ENCODE assay signal across 8 cellular contexts in genomic region chr3:57164217-57164605, GRCh38. TPM values are rescaled to one million over a fixed set of nuclear protein-coding genes. Genes with fewer than 3 reads are reported as not detected.
DNase-seq lines count a peak whose midpoint lies in the region; ATAC-seq and TF ChIP-seq lines count a peak whose summit lies in the region.

No MANE protein-coding gene starts in this region.

- no peaks in the 10 kb centered on the region for H3K36me3 Mint-ChIP-seq in stimulated activated memory B cell treated with anti-CD40 and anti-IgM and Interleukin-4, amounts not matched to agents 10 μg/mL and 1 μg/mL and 100 μg/mL, for 72 hours

- H3K4me3 Mint-ChIP-seq in stimulated activated memory B cell treated with anti-CD40 and anti-IgM and Interleukin-4, amounts not matched to agents 10 μg/mL and 1 μg/mL and 100 μg/mL, for 72 hours: peak overlapping the region; percentile 89

- peaks cover 84% of the 10 kb centered on the region for H3K27me3 Mint-ChIP-seq in stimulated activated memory B cell treated with anti-CD40 and anti-IgM and Interleukin-4, amounts not matched to agents 10 μg/mL and 1 μg/mL and 100 μg/mL, for 72 hours

- no peaks in the 10 kb centered on the region for H3K9me3 Mint-ChIP-seq in stimulated activated memory B cell treated with anti-CD40 and anti-IgM and Interleukin-4, amounts not matched to agents 10 μg/mL and 1 μg/mL and 100 μg/mL, for 72 hours

- ATAC-seq in Right ventricle myocardium inferior: peak; percentile 53
- no peak for ATAC-seq in stimulated activated memory B cell treated with anti-CD40 and anti-IgM and Interleukin-4, amounts not matched to agents 10 μg/mL and 1 μg/mL and 100 μg/mL, for 72 hours
- no peak for ATAC-seq in HG03095 (IDR thresholded peaks at IDR 0.05; ENCODE audit: unreplicated experiment)
- ATAC-seq in GM21447 (IDR thresholded peaks at IDR 0.05; ENCODE audit: unreplicated experiment): no peak

- in situ Hi-C loops in astrocyte of the cerebellum (cut with HindIII; ENCODE audit: low sequenced_read_pairs): no loop called here

- H3K4me1 Mint-ChIP-seq in stimulated activated memory B cell treated with anti-CD40 and anti-IgM and Interleukin-4, amounts not matched to agents 10 μg/mL and 1 μg/mL and 100 μg/mL, for 72 hours: peaks cover 19% of the 10 kb centered on the region

- DNase-seq in Right ventricle myocardium inferior (ENCODE audit: missing footprints): no peak
- DNase-seq in cardiac septum (ENCODE audit: low spot score): no peak
- no peak for DNase-seq in astrocyte of the cerebellum (ENCODE audit: low read depth)
- peak; percentile 29 for DNase-seq in kidney glomerular epithelial cell (lab: John Stamatoyannopoulos, UW)
- no peak for DNase-seq in DMS114 treated with DMSO at 0.1 percent for 48 hours (lab: John Stamatoyannopoulos, UW; ENCODE audit: unreplicated experiment)

- intact Hi-C loops in Right ventricle myocardium inferior (cut with DNase I) (loop anchor here (5.0 kb wide), 1 partner anchor 37 kb away; no protein-coding TSS in a partner anchor), cardiac septum (cut with DNase I) (loop anchor here (5.0 to 10.0 kb wide), 2 partner anchors 167 to 391 kb away; partner anchors contain the start of gene PDE12)

- peak overlapping the region; percentile 81 for H3K4me3 ChIP-seq in astrocyte of the cerebellum (ENCODE audit: low read depth, low read length)

- no peak for TF ChIP-seq CTCF in astrocyte of the cerebellum (IDR thresholded peaks at IDR 0.05; ENCODE audit: low read depth, low read length, missing control alignments)

- peak overlapping the region; percentile 25 for H3K27ac Mint-ChIP-seq in stimulated activated memory B cell treated with anti-CD40 and anti-IgM and Interleukin-4, amounts not matched to agents 10 μg/mL and 1 μg/mL and 100 μg/mL, for 72 hours

RNA-seq across cellular contexts. Expression of gene IL17RD, which starts 0.9 kb away (rescaled TPM):
- 6.7 TPM for total RNA-seq in Right ventricle myocardium inferior
- 4.3 TPM for total RNA-seq in cardiac septum

RNA-seq across cellular contexts. Expression of gene HESX1, which starts 35.6 kb away (rescaled TPM):
- not detected for total RNA-seq in Right ventricle myocardium inferior
- total RNA-seq in cardiac septum: 0.57 TPM
